Comparison of ENCODE assay signal across 8 cellular contexts in genomic region chr1:28648493-28649238, GRCh38. TPM values are rescaled to one million over a fixed set of nuclear protein-coding genes. Genes with fewer than 3 reads are reported as not detected.
A peak's percentile ranks its signal among the peaks of the same experiment; 100 is the strongest.
DNase-seq lines count a peak whose midpoint lies in the region; ATAC-seq and TF ChIP-seq lines count a peak whose summit lies in the region.

Gene RNU11 (plus strand): TSS chr1:28648600.

- H3K4me1 Mint-ChIP-seq in immature natural killer cell, result peaks cover 29 to 34% of the 10 kb centered on the region in 2 donors

- no peaks in the 10 kb centered on the region for H3K9me3 Mint-ChIP-seq in immature natural killer cell

- no peaks in the 10 kb centered on the region for H3K36me3 Mint-ChIP-seq in immature natural killer cell

- H3K36me3 ChIP-seq in WERI-Rb-1, result no peaks in the 10 kb centered on the region; the same call in 1 of the 2 replicates

- H3K27me3 ChIP-seq in WERI-Rb-1 (ENCODE audit: insufficient read depth, low read depth, severe bottlenecking), result peaks cover 3% of the 10 kb centered on the region

- H3K4me3 Mint-ChIP-seq in immature natural killer cell, result peak within 1 kb of the TSS; percentile 83 to 89 (median 85)

- peaks cover 10 to 17% (median 13%) of the 10 kb centered on the region in 3 donors for H3K27me3 Mint-ChIP-seq in immature natural killer cell (ENCODE audit: low read depth in 3 of 3)

- TF ChIP-seq CTCF in WERI-Rb-1 (IDR thresholded peaks at IDR 0.05; ENCODE audit: low read depth, low read length) (no peak), cardiac fibroblast (IDR thresholded peaks at IDR 0.05; ENCODE audit: low read depth, low read length) (no peak)

- DNase-seq in AG08396 (ENCODE audit: low spot score) (peak; percentile 75), NCI-H2196 treated with DMSO at 0.1 percent for 48 hours (lab: John Stamatoyannopoulos, UW; ENCODE audit: unreplicated experiment) (peak; percentile 88), WERI-Rb-1 (peak; percentile 92), cardiac fibroblast (ENCODE audit: low read depth in 2 of 2) (peak; percentile 99), immature natural killer cell (peak; percentile 91 to 96 (median 95)), smooth muscle cell of the brain vasculature (ENCODE audit: low read depth, low spot score) (peak; percentile 92)

- peak within 1 kb of the TSS; percentile 100 for H3K27ac ChIP-seq in WERI-Rb-1

- H3K4me3 ChIP-seq in WERI-Rb-1 (ENCODE audit: low read depth, low read length) (peak within 1 kb of the TSS; percentile 47), cardiac fibroblast (replicated peaks in 1 of 2; ENCODE audit: low read depth in 2 of 2, low read length in 2 of 2) (peak within 1 kb of the TSS; percentile 19 to 51)

- ATAC-seq in GM18907 (IDR thresholded peaks at IDR 0.05; ENCODE audit: unreplicated experiment) (peak; percentile 75), HG03139 (IDR thresholded peaks at IDR 0.05; ENCODE audit: unreplicated experiment) (peak; percentile 62)

- no peaks in the 10 kb centered on the region for H3K9me3 ChIP-seq in WERI-Rb-1 (ENCODE audit: severe bottlenecking)

- H3K27ac Mint-ChIP-seq in immature natural killer cell, result peak within 1 kb of the TSS; percentile 95 to 100 (median 98)

RNA-seq across cellular contexts. Expression of gene RNU11, which starts in this region (rescaled TPM):
- not detected for polyA plus RNA-seq in immature natural killer cell

Comparison
In these comparisons a context has a peak if more than half of its experiments do, and no peak if none do; other contexts are left out.
1. Peak in every context shown above with its lines: DNase-seq, ATAC-seq, H3K4me3 ChIP-seq and H3K27ac ChIP-seq.
2. Peak in DNase-seq in immature natural killer cell; RNA of the gene not detected or under 1 TPM.